In genomic region chr15:88613074-88613944, GRCh38 we compare ENCODE assay signal across 1 cellular context.
TF ChIP-seq lines count a peak whose summit lies in the region.

No MANE protein-coding gene starts in this region.

TF ChIP-seq in HepG2, 621 proteins besides CTCF, POLR2A, EP300 and RAD21:
- 0 out of 2 replicates have a peak, but pooled peaks have one; percentile 31 for TF ChIP-seq ZMYM3 (CRISPR knock-in tag; IDR thresholded peaks at IDR 0.05)
- peak; percentile 84; the same call in 1 of the 2 replicates for TF ChIP-seq ZNF768 (CRISPR knock-in tag; IDR thresholded peaks at IDR 0.05)
- peak; percentile 16 for TF ChIP-seq ZFP36 (IDR thresholded peaks at IDR 0.05; ENCODE audit: borderline replicate concordance, low read depth, low read length, partially characterized antibody)
- TF ChIP-seq KLF16 (CRISPR knock-in tag; IDR thresholded peaks at IDR 0.05) = no peak
